Comparison of ENCODE assay signal across 12 cellular contexts in genomic region chr1:85289207-85289847, GRCh38. TPM values are rescaled to one million over a fixed set of nuclear protein-coding genes. Genes with fewer than 3 reads are reported as not detected.
DNase-seq lines count a peak whose midpoint lies in the region; ATAC-seq, FAIRE-seq and TF ChIP-seq lines count a peak whose summit lies in the region.
"Had no signal": no experiment of that assay in that cellular context is flagged by ENCODE, and none has a peak within 500 bp of the region (broad histone marks: within the 10 kb centered on the region; RNA-seq: fewer than 3 reads in every experiment).

No MANE protein-coding gene starts in this region.

- intact Hi-C loops in kidney (cut with DNase I) = no loop called here

- H3K4me3 ChIP-seq in kidney (ENCODE audit: low read length in 2 of 2) = no peak overlapping the region
- H3K4me3 ChIP-seq: upper lobe of right lung had no signal

- CTCF ChIA-PET in activated CD8-positive, alpha-beta memory T cell treated with anti-CD3 and anti-CD28 coated beads, Interleukin-2, amount 10 ng/mL, durations not matched to agents 7 days and 5 days (lab: Charles Lee) = no interaction called here

- no peak overlapping the region for H3K9ac ChIP-seq in kidney (ENCODE audit: low read length in 2 of 2)

- H3K9me3 ChIP-seq in kidney (ENCODE audit: control insufficient read depth in 1 of 2, low read length in 2 of 2) = no peaks in the 10 kb centered on the region
- H3K9me3 ChIP-seq: upper lobe of right lung had no signal

- no peak for FAIRE-seq in kidney (lab: Jason Lieb, UNC)

- H3K4me3 Mint-ChIP-seq in activated T-cell treated with anti-CD3 and anti-CD28 coated beads, Interleukin-2, amount 50 U/mL, for 72 hours = no peak overlapping the region
- no peak overlapping the region for H3K4me3 Mint-ChIP-seq in activated CD8-positive, alpha-beta memory T cell treated with anti-CD3 and anti-CD28 coated beads, Interleukin-2, amount 10 ng/mL, durations not matched to agents 7 days and 5 days
- H3K4me3 Mint-ChIP-seq: central memory CD8-positive, alpha-beta T cell; nephron had no signal

- no peak overlapping the region for H3K27ac Mint-ChIP-seq in activated T-cell treated with anti-CD3 and anti-CD28 coated beads, Interleukin-2, amount 50 U/mL, for 72 hours
- no peak overlapping the region for H3K27ac Mint-ChIP-seq in activated CD8-positive, alpha-beta memory T cell treated with anti-CD3 and anti-CD28 coated beads, Interleukin-2, amount 10 ng/mL, durations not matched to agents 7 days and 5 days
- H3K27ac Mint-ChIP-seq: nephron had no signal

- H3K4me1 ChIP-seq in kidney (ENCODE audit: control insufficient read depth in 1 of 2, insufficient read depth in 1 of 2, low read depth in 1 of 2, low read length in 2 of 2) = no peaks in the 10 kb centered on the region
- H3K4me1 ChIP-seq: upper lobe of right lung had no signal

- no peak for TF ChIP-seq CTCF in kidney (IDR thresholded peaks at IDR 0.05; ENCODE audit: borderline replicate concordance, extremely low read depth, insufficient read depth)

- no peaks in the 10 kb centered on the region for H3K9me3 Mint-ChIP-seq in activated T-cell treated with anti-CD3 and anti-CD28 coated beads, Interleukin-2, amount 50 U/mL, for 72 hours
- no peaks in the 10 kb centered on the region for H3K9me3 Mint-ChIP-seq in activated CD8-positive, alpha-beta memory T cell treated with anti-CD3 and anti-CD28 coated beads, Interleukin-2, amount 10 ng/mL, durations not matched to agents 7 days and 5 days (ENCODE audit: low read depth)
- H3K9me3 Mint-ChIP-seq: central memory CD8-positive, alpha-beta T cell; nephron had no signal

- ATAC-seq in GM18499 (IDR thresholded peaks at IDR 0.05; ENCODE audit: insufficient read depth, unreplicated experiment) = peak; percentile 27
- peak; percentile 95 to 96 for ATAC-seq in activated T-cell treated with anti-CD3 and anti-CD28 coated beads, Interleukin-2, amount 50 U/mL, for 72 hours (replicated peaks in 1 of 2)
- ATAC-seq in activated CD8-positive, alpha-beta memory T cell treated with anti-CD3 and anti-CD28 coated beads, Interleukin-2, amount 10 ng/mL, durations not matched to agents 7 days and 5 days = no peak
- ATAC-seq: upper lobe of right lung had no signal

- H3K36me3 ChIP-seq in kidney (ENCODE audit: control insufficient read depth in 1 of 2, insufficient read depth in 2 of 2, low read length in 2 of 2) = no peaks in the 10 kb centered on the region
- H3K36me3 ChIP-seq: upper lobe of right lung had no signal

- H3K36me3 Mint-ChIP-seq in activated T-cell treated with anti-CD3 and anti-CD28 coated beads, Interleukin-2, amount 50 U/mL, for 72 hours (ENCODE audit: insufficient read depth in 2 of 2) = no peaks in the 10 kb centered on the region
- H3K36me3 Mint-ChIP-seq in activated CD8-positive, alpha-beta memory T cell treated with anti-CD3 and anti-CD28 coated beads, Interleukin-2, amount 10 ng/mL, durations not matched to agents 7 days and 5 days = no peaks in the 10 kb centered on the region

- DNase-seq in HK-2 (ENCODE audit: unreplicated experiment) = peak; percentile 76
- peak; percentile 51 to 54 for DNase-seq in activated T-cell treated with anti-CD3 and anti-CD28 coated beads, Interleukin-2, amount 50 U/mL, for 72 hours
- DNase-seq in non-pigmented ciliary epithelial cell (ENCODE audit: low read depth) = peak; percentile 92
- no peak for DNase-seq in kidney
- no peak for DNase-seq in activated CD8-positive, alpha-beta memory T cell treated with anti-CD3 and anti-CD28 coated beads, Interleukin-2, amount 10 ng/mL, durations not matched to agents 7 days and 5 days
- DNase-seq in DMS114 treated with DMSO at 0.1 percent for 48 hours (lab: John Stamatoyannopoulos, UW; ENCODE audit: unreplicated experiment) = no peak
- DNase-seq in activated CD4-positive, alpha-beta T cell treated with anti-CD3 and anti-CD28 coated beads, Interleukin-2, amount 50 U/mL, for 4 hours = no peak
- DNase-seq: NCI-H748 treated with DMSO at 0.1 percent for 48 hours, upper lobe of right lung had no signal

- H3K27ac ChIP-seq in kidney (ENCODE audit: low read depth in 2 of 2, low read length in 2 of 2) = no peak overlapping the region
- H3K27ac ChIP-seq: upper lobe of right lung had no signal

- peaks cover 43% of the 10 kb centered on the region for H3K27me3 Mint-ChIP-seq in activated T-cell treated with anti-CD3 and anti-CD28 coated beads, Interleukin-2, amount 50 U/mL, for 72 hours (ENCODE audit: low read depth)
- H3K27me3 Mint-ChIP-seq in activated CD8-positive, alpha-beta memory T cell treated with anti-CD3 and anti-CD28 coated beads, Interleukin-2, amount 10 ng/mL, durations not matched to agents 7 days and 5 days = peaks cover 56% of the 10 kb centered on the region

- peaks cover 13% of the 10 kb centered on the region for H3K4me1 Mint-ChIP-seq in activated T-cell treated with anti-CD3 and anti-CD28 coated beads, Interleukin-2, amount 50 U/mL, for 72 hours (ENCODE audit: low read depth)
- peaks cover 4% of the 10 kb centered on the region for H3K4me1 Mint-ChIP-seq in activated CD8-positive, alpha-beta memory T cell treated with anti-CD3 and anti-CD28 coated beads, Interleukin-2, amount 10 ng/mL, durations not matched to agents 7 days and 5 days
- H3K4me1 Mint-ChIP-seq: central memory CD8-positive, alpha-beta T cell; nephron had no signal

RNA-seq across cellular contexts. Expression of gene BCL10, which starts 12.9 kb away (rescaled TPM):
- 10 to 100 TPM; 23.8 to 30.1 TPM for total RNA-seq in activated T-cell treated with anti-CD3 and anti-CD28 coated beads, Interleukin-2, amount 50 U/mL, for 72 hours
- 27.1 TPM for total RNA-seq in kidney
- 7.8 TPM for polyA plus RNA-seq in kidney (ENCODE audit: insufficient read depth, low read depth, low replicate concordance)
- total RNA-seq in activated CD8-positive, alpha-beta memory T cell treated with anti-CD3 and anti-CD28 coated beads, Interleukin-2, amount 10 ng/mL, durations not matched to agents 7 days and 5 days = 10 to 100 TPM; 23.9 to 26.9 TPM

RNA-seq across cellular contexts. Expression of gene C1orf52, which starts 29.9 kb away (rescaled TPM):
- total RNA-seq in activated T-cell treated with anti-CD3 and anti-CD28 coated beads, Interleukin-2, amount 50 U/mL, for 72 hours = 10 to 100 TPM; 23.3 to 25.6 TPM
- total RNA-seq in kidney = 18.7 TPM
- 15.0 TPM for polyA plus RNA-seq in kidney (ENCODE audit: insufficient read depth, low read depth, low replicate concordance)
- 10 to 100 TPM; 23.5 to 28.7 TPM for total RNA-seq in activated CD8-positive, alpha-beta memory T cell treated with anti-CD3 and anti-CD28 coated beads, Interleukin-2, amount 10 ng/mL, durations not matched to agents 7 days and 5 days

Comparison
In these comparisons a context has a peak if more than half of its experiments do, and no peak if none do; other contexts are left out.
1. DNase-seq: peak in HK-2 (single experiment), activated T-cell treated with anti-CD3 and anti-CD28 coated beads, Interleukin-2, amount 50 U/mL, for 72 hours (2 of 2) and non-pigmented ciliary epithelial cell (single experiment); none in kidney (single experiment), activated CD8-positive, alpha-beta memory T cell treated with anti-CD3 and anti-CD28 coated beads, Interleukin-2, amount 10 ng/mL, durations not matched to agents 7 days and 5 days (single experiment), DMS114 treated with DMSO at 0.1 percent for 48 hours (single experiment) and activated CD4-positive, alpha-beta T cell treated with anti-CD3 and anti-CD28 coated beads, Interleukin-2, amount 50 U/mL, for 4 hours (0 of 2).